ENCODE assay signal across 15 cellular contexts in the genomic region with DNA sequence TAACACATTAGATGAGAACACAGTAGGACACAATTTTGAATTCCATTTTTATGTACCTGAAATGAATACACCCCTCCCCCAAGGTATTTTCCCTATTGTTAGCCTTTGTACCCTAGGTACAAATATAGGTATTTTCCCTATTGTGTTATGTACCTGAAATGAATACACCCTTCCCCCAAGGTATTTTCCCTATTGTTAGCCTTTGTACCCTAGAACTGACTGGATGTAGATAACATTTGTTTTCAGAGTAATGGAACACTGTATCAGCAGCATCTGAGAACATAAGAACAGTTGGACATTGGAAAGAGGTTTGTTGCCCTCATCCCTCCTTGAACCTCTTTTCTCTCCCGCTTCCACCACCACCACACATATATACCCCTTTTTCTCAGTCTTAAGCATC.
"Had no signal": no experiment of that assay in that cellular context is flagged by ENCODE, and none has a peak within 500 bp of the region (broad histone marks: within the 10 kb centered on the region; RNA-seq: fewer than 3 reads in every experiment).

No MANE protein-coding gene starts in this region.

- H3K27ac ChIP-seq: ascending aorta, cardiac muscle cell, esophagus squamous epithelium, left lung, ovary, transverse colon had no signal

- H3K36me3 ChIP-seq: ascending aorta, ovary, transverse colon had no signal

- H3K27ac Mint-ChIP-seq: activated CD4-positive, alpha-beta T cell treated with anti-CD3 and anti-CD28 coated beads, Interleukin-2, amount 10 ng/mL, durations not matched to agents 7 days and 5 days; activated naive CD4-positive, alpha-beta T cell treated with anti-CD3 and anti-CD28 coated beads, Interleukin-2, amount 50 U/mL, for 72 hours; memory B cell; natural killer cell treated with Interleukin-12 subunit alpha and Interleukin-12 subunit beta and Interleukin-15 and Interleukin-18, amount 100 ng/mL, for 72 hours; T-helper 1 cell treated with Interleukin-12 subunit alpha and Interleukin-12 subunit beta and Interleukin-4 antibody, amounts not matched to agents 30 μg/mL and 1 μg/mL, for 36 hours had no signal

- H3K4me1 Mint-ChIP-seq: activated CD4-positive, alpha-beta T cell treated with anti-CD3 and anti-CD28 coated beads, Interleukin-2, amount 10 ng/mL, durations not matched to agents 7 days and 5 days; memory B cell had no signal

- H3K27me3 ChIP-seq: ascending aorta, cardiac muscle cell, esophagus squamous epithelium, left lung, ovary, transverse colon had no signal

- H3K9me3 Mint-ChIP-seq: memory B cell; T-helper 1 cell treated with Interleukin-12 subunit alpha and Interleukin-12 subunit beta and Interleukin-4 antibody, amounts not matched to agents 30 μg/mL and 1 μg/mL, for 36 hours had no signal

- DNase-seq: activated CD4-positive, alpha-beta T cell treated with anti-CD3 and anti-CD28 coated beads, Interleukin-2, amount 10 ng/mL, durations not matched to agents 7 days and 5 days; activated CD4-positive, CD25-positive, alpha-beta regulatory T cell; activated effector memory CD4-positive, alpha-beta T cell treated with anti-CD3 and anti-CD28 coated beads, Interleukin-2, amount 50 U/mL, for 16 hours; esophagus squamous epithelium; foreskin fibroblast; left lung; ovary; stimulated activated CD4-positive, alpha-beta T cell treated with anti-CD3 and anti-CD28 coated beads, Interleukin-4, amount 100 ng/mL, for 1 hour; transverse colon had no signal

- H3K9me3 ChIP-seq: ascending aorta, esophagus squamous epithelium, left lung, ovary, transverse colon had no signal

- H3K4me3 Mint-ChIP-seq: activated CD4-positive, alpha-beta T cell treated with anti-CD3 and anti-CD28 coated beads, Interleukin-2, amount 10 ng/mL, durations not matched to agents 7 days and 5 days; memory B cell; natural killer cell treated with Interleukin-12 subunit alpha and Interleukin-12 subunit beta and Interleukin-15 and Interleukin-18, amount 100 ng/mL, for 72 hours; T-helper 1 cell treated with Interleukin-12 subunit alpha and Interleukin-12 subunit beta and Interleukin-4 antibody, amounts not matched to agents 30 μg/mL and 1 μg/mL, for 36 hours had no signal

- H3K4me3 ChIP-seq: ascending aorta, cardiac muscle cell, esophagus squamous epithelium, left lung, ovary, transverse colon had no signal

- H3K27me3 Mint-ChIP-seq: activated CD4-positive, alpha-beta T cell treated with anti-CD3 and anti-CD28 coated beads, Interleukin-2, amount 10 ng/mL, durations not matched to agents 7 days and 5 days; memory B cell had no signal

- ATAC-seq: natural killer cell treated with Interleukin-12 subunit alpha and Interleukin-12 subunit beta and Interleukin-15 and Interleukin-18, amount 100 ng/mL, for 72 hours had no signal

- H3K4me1 ChIP-seq: ascending aorta, esophagus squamous epithelium, left lung, transverse colon had no signal
